Comparison of ENCODE assay signal across 21 cellular contexts in the genomic region with DNA sequence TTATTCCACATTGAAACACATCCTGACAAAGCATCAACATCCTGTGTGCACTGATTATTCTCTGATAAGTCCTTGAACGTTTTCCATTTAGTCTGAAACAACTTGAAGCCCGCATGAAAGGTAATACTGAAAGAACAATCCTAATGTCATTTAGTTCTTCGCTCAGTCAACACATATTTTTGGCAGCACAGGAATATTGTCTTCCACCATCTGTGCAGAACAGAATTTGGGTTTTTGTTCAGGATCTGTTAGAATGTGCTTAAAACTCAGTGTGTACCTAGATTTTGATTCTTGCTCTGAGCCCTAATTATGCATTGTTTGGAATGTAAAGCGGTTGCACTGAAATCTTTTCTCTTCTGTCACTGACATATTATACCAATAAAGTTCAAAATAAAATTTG.
DNase-seq lines count a peak whose midpoint lies in the region; ATAC-seq and TF ChIP-seq lines count a peak whose summit lies in the region.
"Had no signal": no experiment of that assay in that cellular context is flagged by ENCODE, and none has a peak within 500 bp of the region (broad histone marks: within the 10 kb centered on the region; RNA-seq: fewer than 3 reads in every experiment).

No MANE protein-coding gene starts in this region.

- no peaks in the 10 kb centered on the region for H3K36me3 ChIP-seq in OCI-LY7 (ENCODE audit: insufficient read depth, low read length)
- H3K36me3 ChIP-seq in parathyroid adenoma (ENCODE audit: control insufficient read depth, insufficient read depth, low read length) = no peaks in the 10 kb centered on the region
- no peaks in the 10 kb centered on the region for H3K36me3 ChIP-seq in mammary epithelial cell (ENCODE audit: insufficient read depth, low read length)
- H3K36me3 ChIP-seq: HAP-1 had no signal

- dilution Hi-C loops in mammary epithelial cell (cut with HindIII; ENCODE audit: low sequenced_read_pairs) = no loop called here

- POLR2A ChIA-PET in OCI-LY7 (lab: Charles Lee) = interaction anchor here (0.8 kb wide), 1 partner anchor 207 kb away, joined by 3 read pairs; no protein-coding TSS in a partner anchor

- no peak for ATAC-seq in GM21367 (IDR thresholded peaks at IDR 0.05; ENCODE audit: unreplicated experiment)
- ATAC-seq: A549, GM12878 had no signal

- WGBS in mammary epithelial cell (ENCODE audit: low coverage, missing lambda C conversion rate) = 47% methylated on average over 4 of the region's 4 CpGs

- H3K27ac ChIP-seq in OCI-LY7 (ENCODE audit: low read depth, low read length, poor library complexity, severe bottlenecking) (no peak overlapping the region), parathyroid adenoma (peak overlapping the region; percentile 56), mammary epithelial cell (ENCODE audit: insufficient read depth, low read depth, low read length) (no peak overlapping the region)
- H3K27ac ChIP-seq: A549 had no signal

- peak overlapping the region; percentile 18; the same call in 1 of the 2 replicates for H2AFZ ChIP-seq in OCI-LY7 (ENCODE audit: low read length)
- H2AFZ ChIP-seq in parathyroid adenoma = no peak overlapping the region
- H2AFZ ChIP-seq in mammary epithelial cell (ENCODE audit: low read depth, low read length) = no peak overlapping the region

- no peaks in the 10 kb centered on the region for H3K79me2 ChIP-seq in OCI-LY7 (ENCODE audit: insufficient read depth, low read depth, low read length)
- no peaks in the 10 kb centered on the region for H3K79me2 ChIP-seq in parathyroid adenoma
- no peaks in the 10 kb centered on the region for H3K79me2 ChIP-seq in mammary epithelial cell (ENCODE audit: insufficient read depth, low read length)

- intact Hi-C loops in OCI-LY7 (cut with micrococcal nuclease; ENCODE audit: unreplicated experiment) (no loop called here), mammary epithelial cell (cut with micrococcal nuclease) (loop anchor here (10.0 kb wide), 1 partner anchor 370 kb away; no protein-coding TSS in a partner anchor)

- no peaks in the 10 kb centered on the region for H3K9me2 ChIP-seq in OCI-LY7 (ENCODE audit: insufficient read depth, low read length)

- no peak overlapping the region for H3K4me3 ChIP-seq in OCI-LY7 (ENCODE audit: low read depth, low read length, poor library complexity, severe bottlenecking)
- no peak overlapping the region for H3K4me3 ChIP-seq in parathyroid adenoma (ENCODE audit: low read depth, low read length)
- no peak overlapping the region for H3K4me3 ChIP-seq in mammary epithelial cell (replicated peaks in 1 of 3; ENCODE audit: insufficient read depth in 1 of 3, low read depth in 2 of 3, low read length in 3 of 3)
- H3K4me3 ChIP-seq: A549, GM12878, HAP-1 had no signal

- H3K4me1 ChIP-seq in OCI-LY7 (ENCODE audit: insufficient read depth, low read length, poor library complexity, severe bottlenecking) (peaks cover 17% of the 10 kb centered on the region), parathyroid adenoma (peaks cover 15% of the 10 kb centered on the region), mammary epithelial cell (ENCODE audit: insufficient read depth, low read length) (no peaks in the 10 kb centered on the region)
- H3K4me1 ChIP-seq: A549, Caco-2, HAP-1 had no signal

- CTCF ChIA-PET in OCI-LY7 (lab: Charles Lee; ENCODE audit: unreplicated experiment) = interaction anchor here (0.5 kb wide), 1 partner anchor 18 kb away, joined by 3 read pairs; no protein-coding TSS in a partner anchor
- CTCF ChIA-PET in mammary epithelial cell (lab: Charles Lee; ENCODE audit: low non-redundant PET) = no interaction called here

- H4K20me1 ChIP-seq in OCI-LY7 (ENCODE audit: insufficient read depth, low read length) = no peaks in the 10 kb centered on the region
- no peaks in the 10 kb centered on the region for H4K20me1 ChIP-seq in mammary epithelial cell (ENCODE audit: insufficient read depth, low read length)

- in situ Hi-C loops in G401 (cut with HindIII; ENCODE audit: low sequenced_read_pairs) = no loop called here
- in situ Hi-C loops in mammary epithelial cell (cut with MboI; ENCODE audit: low sequenced_read_pairs in 2 of 2) = no loop called here

- no peak overlapping the region for H3K4me2 ChIP-seq in OCI-LY7 (ENCODE audit: low read length)
- H3K4me2 ChIP-seq in parathyroid adenoma (ENCODE audit: low read length) = peak overlapping the region; percentile 23
- no peak overlapping the region for H3K4me2 ChIP-seq in mammary epithelial cell (ENCODE audit: insufficient read depth, low read depth, low read length)
- H3K4me2 ChIP-seq: A549 had no signal

- H3K27me3 ChIP-seq in parathyroid adenoma (ENCODE audit: control insufficient read depth, insufficient read depth, low read length) = no peaks in the 10 kb centered on the region
- H3K27me3 ChIP-seq in mammary epithelial cell (ENCODE audit: insufficient read depth, low read length) = no peaks in the 10 kb centered on the region

- no TSS peak for BruUV-seq in OCI-LY7 (replicated peaks; lab: Mats Ljungman, UMichigan)
- BruUV-seq in mammary epithelial cell (replicated peaks; lab: Mats Ljungman, UMichigan) = no TSS peak

- TF ChIP-seq CTCF in OCI-LY7 (conservative IDR thresholded peaks at IDR 0.05; ENCODE audit: low read length) (no peak), parathyroid adenoma (IDR thresholded peaks at IDR 0.05) (no peak), mammary epithelial cell (conservative IDR thresholded peaks at IDR 0.05 in 1 of 2, IDR thresholded peaks at IDR 0.05 in 1 of 2; ENCODE audit: extremely low read depth in 1 of 2, insufficient read depth in 1 of 2, low read depth in 1 of 2, low read length in 2 of 2) (no peak)

- no peak overlapping the region for H3K9ac ChIP-seq in parathyroid adenoma
- no peak overlapping the region for H3K9ac ChIP-seq in mammary epithelial cell (ENCODE audit: insufficient read depth, low read length)

- H3K9me3 ChIP-seq in OCI-LY7 (ENCODE audit: low read length) (peaks cover 14% of the 10 kb centered on the region; the same call in 1 of the 2 replicates), parathyroid adenoma (ENCODE audit: control insufficient read depth, low read length) (no peaks in the 10 kb centered on the region), mammary epithelial cell (replicated peaks; ENCODE audit: insufficient read depth, low read length) (peaks cover 4% of the 10 kb centered on the region)
- H3K9me3 ChIP-seq: Caco-2, HAP-1 had no signal

- peak; percentile 83 for DNase-seq in G401 (ENCODE audit: low spot score)
- no peak for DNase-seq in OCI-LY7 (ENCODE audit: low spot score)
- peak; percentile 32 for DNase-seq in cerebellum (ENCODE audit: low spot score)
- no peak for DNase-seq in mammary epithelial cell
- no peak for DNase-seq in NCI-H526 treated with DMSO at 0.1 percent for 48 hours (lab: John Stamatoyannopoulos, UW)
- no peak for DNase-seq in amniotic stem cell (lab: John Stamatoyannopoulos, UW)
- DNase-seq: 8988T; ACHN; AML-193; Caco-2; CD4-positive, alpha-beta memory T cell; DMS153; DND-41; GDM1; GOT3; HFFc6 had no signal

Comparison
In these comparisons a context has a peak if more than half of its experiments do, and no peak if none do; other contexts are left out.
1. DNase-seq: peak in G401 (single experiment) and cerebellum (single experiment); none in OCI-LY7 (single experiment), mammary epithelial cell (single experiment), NCI-H526 treated with DMSO at 0.1 percent for 48 hours (single experiment) and amniotic stem cell (single experiment).